ENCODE assay signal across 1 cellular context in the genomic region with DNA sequence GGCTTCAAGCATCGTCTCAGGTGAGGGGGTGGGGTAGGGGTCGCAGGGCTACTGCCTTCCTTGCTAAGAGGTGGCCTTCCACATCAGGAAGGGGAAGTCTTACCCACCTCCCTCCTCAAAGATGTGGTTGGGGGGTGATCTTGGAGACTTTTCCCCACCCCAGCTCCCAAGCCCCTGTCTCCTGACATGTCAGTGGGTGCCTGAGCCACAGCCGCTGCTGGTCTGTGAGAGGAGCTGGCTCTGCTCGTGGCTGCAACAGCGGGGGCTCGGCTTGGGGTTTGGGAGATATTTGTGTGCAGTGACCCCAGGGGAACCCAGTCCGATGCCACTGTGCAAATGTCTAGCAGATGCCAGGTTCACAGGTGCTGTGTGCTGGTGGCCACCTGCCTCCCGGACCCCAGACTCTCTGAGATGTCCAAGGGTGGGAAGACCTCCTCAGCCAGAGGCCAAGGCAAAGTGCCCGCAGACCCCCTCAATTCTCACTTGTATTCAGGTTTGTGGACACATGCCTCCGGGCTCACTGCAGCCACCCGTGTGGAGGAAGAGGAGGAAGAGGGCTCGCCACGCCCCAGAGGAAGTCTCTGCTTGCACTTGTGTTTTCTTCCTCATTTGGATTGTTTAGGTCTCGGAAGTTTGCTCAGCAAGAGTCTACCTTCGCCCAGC.
TF ChIP-seq lines count a peak whose summit lies in the region.

No MANE protein-coding gene starts in this region.

TF ChIP-seq in HCT116, 20 proteins besides CTCF, POLR2A, EP300 and RAD21 (continued from another document):
- TF ChIP-seq, protein P1, sequence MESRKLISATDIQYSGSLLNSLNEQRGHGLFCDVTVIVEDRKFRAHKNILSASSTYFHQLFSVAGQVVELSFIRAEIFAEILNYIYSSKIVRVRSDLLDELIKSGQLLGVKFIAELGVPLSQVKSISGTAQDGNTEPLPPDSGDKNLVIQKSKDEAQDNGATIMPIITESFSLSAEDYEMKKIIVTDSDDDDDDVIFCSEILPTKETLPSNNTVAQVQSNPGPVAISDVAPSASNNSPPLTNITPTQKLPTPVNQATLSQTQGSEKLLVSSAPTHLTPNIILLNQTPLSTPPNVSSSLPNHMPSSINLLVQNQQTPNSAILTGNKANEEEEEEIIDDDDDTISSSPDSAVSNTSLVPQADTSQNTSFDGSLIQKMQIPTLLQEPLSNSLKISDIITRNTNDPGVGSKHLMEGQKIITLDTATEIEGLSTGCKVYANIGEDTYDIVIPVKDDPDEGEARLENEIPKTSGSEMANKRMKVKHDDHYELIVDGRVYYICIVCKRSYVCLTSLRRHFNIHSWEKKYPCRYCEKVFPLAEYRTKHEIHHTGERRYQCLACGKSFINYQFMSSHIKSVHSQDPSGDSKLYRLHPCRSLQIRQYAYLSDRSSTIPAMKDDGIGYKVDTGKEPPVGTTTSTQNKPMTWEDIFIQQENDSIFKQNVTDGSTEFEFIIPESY (IDR thresholded peaks at IDR 0.05; ENCODE audit: extremely low read depth, insufficient replicate concordance, low read length): no peak
- TF ChIP-seq CBX3 (IDR thresholded peaks at IDR 0.05; ENCODE audit: low read depth) (no peak), EZH2phosphoT487 (IDR thresholded peaks at IDR 0.05; ENCODE audit: borderline replicate concordance) (no peak), EGR1 (IDR thresholded peaks at IDR 0.05; ENCODE audit: low read depth) (no peak), ZNF274 (IDR thresholded peaks at IDR 0.05; ENCODE audit: low read depth, low read length) (no peak), FOSL1 (IDR thresholded peaks at IDR 0.05; ENCODE audit: low read depth) (no peak), SP1 (IDR thresholded peaks at IDR 0.05; ENCODE audit: low read depth) (no peak), TCF7L2 (IDR thresholded peaks at IDR 0.05; ENCODE audit: borderline replicate concordance, extremely low read depth, insufficient read depth, insufficient read length) (no peak), ZFX (IDR thresholded peaks at IDR 0.05) (no peak)
- TF ChIP-seq, protein P2, sequence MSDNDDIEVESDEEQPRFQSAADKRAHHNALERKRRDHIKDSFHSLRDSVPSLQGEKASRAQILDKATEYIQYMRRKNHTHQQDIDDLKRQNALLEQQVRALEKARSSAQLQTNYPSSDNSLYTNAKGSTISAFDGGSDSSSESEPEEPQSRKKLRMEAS (IDR thresholded peaks at IDR 0.05): no peak
